20 cellular contexts compared by ENCODE assay signal in genomic region chr4:79235074-79235473, GRCh38.
"Had no signal": no experiment of that assay in that cellular context is flagged by ENCODE, and none has a peak within 500 bp of the region (broad histone marks: within the 10 kb centered on the region; RNA-seq: fewer than 3 reads in every experiment).

No MANE protein-coding gene starts in this region.

- H3K4me3 ChIP-seq: dorsolateral prefrontal cortex, heart left ventricle, spleen, testis, tibial nerve, upper lobe of right lung, vagina had no signal

- ATAC-seq: heart left ventricle; left colon; naive thymus-derived CD4-positive, alpha-beta T cell; sciatic nerve; stimulated activated memory B cell treated with anti-CD40 and anti-IgM and Interleukin-4, amounts not matched to agents 10 μg/mL and 1 μg/mL and 100 μg/mL, for 72 hours; upper lobe of right lung had no signal

- H3K27me3 Mint-ChIP-seq: stimulated activated naive CD8-positive, alpha-beta T cell treated with anti-CD3 and anti-CD28 coated beads, Interleukin-15, Interleukin-2, amounts not matched to agents 100 ng/mL and 50 ng/mL, for 24 hours had no signal

- H3K9me3 ChIP-seq: heart left ventricle, neutrophil, spleen, testis, tibial nerve, upper lobe of right lung, vagina had no signal

- H3K4me1 ChIP-seq: heart left ventricle, spleen, testis, tibial nerve, upper lobe of right lung, vagina had no signal

- H3K27me3 ChIP-seq: dorsolateral prefrontal cortex, heart left ventricle, neutrophil, spleen, testis, tibial nerve, upper lobe of right lung, vagina had no signal

- H3K9me3 Mint-ChIP-seq: nephron progenitor cell; stimulated activated memory B cell treated with anti-CD40 and anti-IgM and Interleukin-4, amounts not matched to agents 10 μg/mL and 1 μg/mL and 100 μg/mL, for 72 hours; stimulated activated naive CD8-positive, alpha-beta T cell treated with anti-CD3 and anti-CD28 coated beads, Interleukin-15, Interleukin-2, amounts not matched to agents 100 ng/mL and 50 ng/mL, for 24 hours had no signal

- H3K36me3 ChIP-seq: heart left ventricle, neutrophil, spleen, tibial nerve, upper lobe of right lung, vagina had no signal

- DNase-seq: dorsolateral prefrontal cortex; effector CD8-positive, alpha-beta T cell; foreskin melanocyte; heart left ventricle; hippocampal formation; left colon; naive thymus-derived CD4-positive, alpha-beta T cell; nephron progenitor cell; spleen; stimulated activated CD4-positive, alpha-beta T cell treated with anti-CD3 and anti-CD28 coated beads, Interleukin-15, amount 100 ng/mL, for 24 hours; stimulated activated CD4-positive, alpha-beta T cell treated with anti-CD3 and anti-CD28 coated beads, Interleukin-1b, Interleukin-23, amount 100 ng/mL, for 48 hours; stimulated activated CD4-positive, alpha-beta T cell treated with anti-CD3 and anti-CD28 coated beads, Interleukin-4, amount 100 ng/mL, for 24 hours; testis; upper lobe of right lung had no signal

- H3K4me1 Mint-ChIP-seq: naive thymus-derived CD4-positive, alpha-beta T cell; nephron progenitor cell; stimulated activated memory B cell treated with anti-CD40 and anti-IgM and Interleukin-4, amounts not matched to agents 10 μg/mL and 1 μg/mL and 100 μg/mL, for 72 hours had no signal

- H3K27ac ChIP-seq: dorsolateral prefrontal cortex, heart left ventricle, neutrophil, spleen, testis, tibial nerve, upper lobe of right lung, vagina had no signal

- H3K36me3 Mint-ChIP-seq: naive thymus-derived CD4-positive, alpha-beta T cell; stimulated activated memory B cell treated with anti-CD40 and anti-IgM and Interleukin-4, amounts not matched to agents 10 μg/mL and 1 μg/mL and 100 μg/mL, for 72 hours had no signal

- H3K4me3 Mint-ChIP-seq: naive thymus-derived CD4-positive, alpha-beta T cell; nephron progenitor cell; stimulated activated memory B cell treated with anti-CD40 and anti-IgM and Interleukin-4, amounts not matched to agents 10 μg/mL and 1 μg/mL and 100 μg/mL, for 72 hours; stimulated activated naive CD8-positive, alpha-beta T cell treated with anti-CD3 and anti-CD28 coated beads, Interleukin-15, Interleukin-2, amounts not matched to agents 100 ng/mL and 50 ng/mL, for 24 hours had no signal

- H3K27ac Mint-ChIP-seq: naive thymus-derived CD4-positive, alpha-beta T cell; stimulated activated memory B cell treated with anti-CD40 and anti-IgM and Interleukin-4, amounts not matched to agents 10 μg/mL and 1 μg/mL and 100 μg/mL, for 72 hours; stimulated activated naive CD8-positive, alpha-beta T cell treated with anti-CD3 and anti-CD28 coated beads, Interleukin-15, Interleukin-2, amounts not matched to agents 100 ng/mL and 50 ng/mL, for 24 hours had no signal
